Comparison of ENCODE assay signal across 28 cellular contexts in genomic region chr10:76055963-76056362, GRCh38.
"Had no signal": no experiment of that assay in that cellular context is flagged by ENCODE, and none has a peak within 500 bp of the region (broad histone marks: within the 10 kb centered on the region; RNA-seq: fewer than 3 reads in every experiment).

No MANE protein-coding gene starts in this region.

- DNase-seq: colonic mucosa; cortex of kidney; effector CD8-positive, alpha-beta T cell; effector memory CD8-positive, alpha-beta T cell; endodermal cell; erythroblast; esophagus squamous epithelium; foreskin fibroblast; foreskin melanocyte; gastrocnemius medialis; glutamatergic neuron; head of caudate nucleus; heart right ventricle; hippocampal formation; left cardiac atrium; left lung; left ventricle myocardium superior; lower lobe of right lung; mesenchymal stem cell; mucosa of descending colon; naive B cell had no signal

- H3K9me3 ChIP-seq: colonic mucosa, gastrocnemius medialis had no signal

- ATAC-seq: effector memory CD8-positive, alpha-beta T cell; esophagus mucosa; gastrocnemius medialis; heart right ventricle; left cardiac atrium; left lung; left ventricle myocardium superior; lower lobe of right lung; mucosa of descending colon had no signal

- H3K4me1 Mint-ChIP-seq: naive B cell had no signal

- FAIRE-seq: endometrium, islet of Langerhans, keratinocyte had no signal

- H3K27ac Mint-ChIP-seq: dendritic cell treated with granulocyte-macrophage colony-stimulating factor and Interleukin-4, amounts not matched to agents 40 ng/mL and 50 ng/mL, for 4 days; effector memory CD8-positive, alpha-beta T cell; endodermal cell; mesothelial cell of epicardium; naive B cell had no signal

- H3K27me3 Mint-ChIP-seq: dendritic cell treated with granulocyte-macrophage colony-stimulating factor and Interleukin-4, amounts not matched to agents 40 ng/mL and 50 ng/mL, for 4 days; effector memory CD8-positive, alpha-beta T cell had no signal

- H3K36me3 ChIP-seq: colonic mucosa, esophagus squamous epithelium, gastrocnemius medialis, left lung, lower lobe of right lung had no signal

- H3K4me3 ChIP-seq: colonic mucosa, esophagus squamous epithelium, gastrocnemius medialis, heart right ventricle, left lung, lower lobe of right lung, mucosa of descending colon had no signal

- H3K36me3 Mint-ChIP-seq: naive B cell had no signal

- H3K27me3 ChIP-seq: colonic mucosa, esophagus squamous epithelium, gastrocnemius medialis, heart right ventricle, left lung had no signal

- H3K27ac ChIP-seq: colonic mucosa, epithelial cell of prostate, esophagus squamous epithelium, gastrocnemius medialis, heart right ventricle, left lung, lower lobe of right lung had no signal

- H3K4me3 Mint-ChIP-seq: dendritic cell treated with granulocyte-macrophage colony-stimulating factor and Interleukin-4, amounts not matched to agents 40 ng/mL and 50 ng/mL, for 4 days; effector memory CD8-positive, alpha-beta T cell; endodermal cell; mesothelial cell of epicardium; naive B cell had no signal

- H3K4me1 ChIP-seq: colonic mucosa, esophagus squamous epithelium, gastrocnemius medialis, heart right ventricle, left lung, lower lobe of right lung had no signal
